Comparison of ENCODE assay signal across 1 cellular context in the genomic region with DNA sequence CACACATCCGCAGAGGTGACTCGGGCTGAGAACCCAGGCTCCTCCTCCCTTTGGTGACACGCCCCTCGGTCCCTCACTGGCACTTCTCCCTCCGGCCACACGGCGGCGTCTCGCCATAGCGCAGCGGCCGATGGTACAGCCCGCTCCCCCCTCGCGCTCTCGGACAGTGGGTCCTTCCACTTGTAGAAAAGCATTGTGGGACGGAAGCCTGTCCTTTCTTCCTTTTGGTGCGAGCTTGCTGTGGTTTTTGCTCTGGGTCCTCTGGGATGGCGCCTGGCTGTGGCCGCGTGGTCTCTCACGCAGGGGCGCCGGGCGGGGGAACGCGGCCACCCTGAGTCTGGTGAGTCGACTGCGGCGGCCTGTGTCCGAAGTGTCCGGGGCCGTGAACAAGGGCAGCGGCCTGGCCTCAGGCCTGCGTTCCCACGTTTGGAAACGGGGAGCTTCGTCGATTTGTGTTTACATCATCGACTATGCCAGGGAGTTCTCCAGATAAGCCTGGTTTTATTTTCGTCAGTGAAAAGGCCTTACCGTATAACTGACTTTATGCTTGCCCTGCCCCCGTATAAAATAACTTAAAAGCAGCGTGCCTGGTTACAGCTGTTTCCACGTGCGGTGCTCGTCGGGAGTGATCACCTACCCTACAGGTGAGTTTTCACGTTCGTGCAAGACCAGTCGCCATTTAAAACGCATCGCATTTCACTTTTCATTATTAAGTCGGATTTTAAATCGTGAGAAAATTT.
TF ChIP-seq lines count a peak whose summit lies in the region.

No MANE protein-coding gene starts in this region.

TF ChIP-seq in HepG2, 621 proteins besides CTCF, POLR2A, EP300 and RAD21 (continued from another document and continues in another):
- TF ChIP-seq ISL2 (CRISPR knock-in tag; IDR thresholded peaks at IDR 0.05): peak; percentile 80; the same call in 1 of the 2 replicates
- TF ChIP-seq, protein P1, sequence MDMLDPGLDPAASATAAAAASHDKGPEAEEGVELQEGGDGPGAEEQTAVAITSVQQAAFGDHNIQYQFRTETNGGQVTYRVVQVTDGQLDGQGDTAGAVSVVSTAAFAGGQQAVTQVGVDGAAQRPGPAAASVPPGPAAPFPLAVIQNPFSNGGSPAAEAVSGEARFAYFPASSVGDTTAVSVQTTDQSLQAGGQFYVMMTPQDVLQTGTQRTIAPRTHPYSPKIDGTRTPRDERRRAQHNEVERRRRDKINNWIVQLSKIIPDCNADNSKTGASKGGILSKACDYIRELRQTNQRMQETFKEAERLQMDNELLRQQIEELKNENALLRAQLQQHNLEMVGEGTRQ (IDR thresholded peaks at IDR 0.05; ENCODE audit: low read depth, low read length): no peak
- TF ChIP-seq, protein P1 (CRISPR knock-in tag; IDR thresholded peaks at IDR 0.05; ENCODE audit: borderline replicate concordance): peak; percentile 31; the same call in 1 of the 2 replicates
- peak; percentile 88 for TF ChIP-seq ZNF772 (CRISPR knock-in tag; IDR thresholded peaks at IDR 0.05)
- peak; percentile 57; the same call in 1 of the 2 replicates for TF ChIP-seq ZNF598 (CRISPR knock-in tag; IDR thresholded peaks at IDR 0.05; ENCODE audit: borderline replicate concordance)
- TF ChIP-seq, protein P2, sequence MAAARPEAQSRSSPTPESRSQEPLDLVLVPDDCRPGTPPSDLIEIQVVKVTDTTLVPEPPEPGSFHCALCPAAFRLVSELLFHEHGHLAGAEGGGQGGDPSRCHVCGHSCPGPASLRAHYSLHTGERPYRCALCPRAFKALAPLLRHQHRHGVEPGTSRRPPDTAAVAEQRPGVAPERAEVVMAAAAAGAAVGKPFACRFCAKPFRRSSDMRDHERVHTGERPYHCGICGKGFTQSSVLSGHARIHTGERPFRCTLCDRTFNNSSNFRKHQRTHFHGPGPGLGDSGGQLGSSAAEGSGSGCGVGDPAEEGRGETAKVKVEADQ (CRISPR knock-in tag; IDR thresholded peaks at IDR 0.05; ENCODE audit: borderline replicate concordance): peak; percentile 90; the same call in 1 of the 2 replicates
- TF ChIP-seq ZNF335 (CRISPR knock-in tag; IDR thresholded peaks at IDR 0.05): peak; percentile 89
- TF ChIP-seq KDM3A (CRISPR knock-in tag; IDR thresholded peaks at IDR 0.05; ENCODE audit: low read depth): peak; percentile 99
- no peak for TF ChIP-seq RFX1 (IDR thresholded peaks at IDR 0.05)
- 0 out of 2 replicates have a peak, but pooled peaks have one; percentile 26 for TF ChIP-seq ZNF773 (CRISPR knock-in tag; IDR thresholded peaks at IDR 0.05; ENCODE audit: borderline replicate concordance)
- 0 out of 2 replicates have a peak, but pooled peaks have one; percentile 26 for TF ChIP-seq STAT5B (CRISPR knock-in tag; IDR thresholded peaks at IDR 0.05)
- TF ChIP-seq, protein P3, sequence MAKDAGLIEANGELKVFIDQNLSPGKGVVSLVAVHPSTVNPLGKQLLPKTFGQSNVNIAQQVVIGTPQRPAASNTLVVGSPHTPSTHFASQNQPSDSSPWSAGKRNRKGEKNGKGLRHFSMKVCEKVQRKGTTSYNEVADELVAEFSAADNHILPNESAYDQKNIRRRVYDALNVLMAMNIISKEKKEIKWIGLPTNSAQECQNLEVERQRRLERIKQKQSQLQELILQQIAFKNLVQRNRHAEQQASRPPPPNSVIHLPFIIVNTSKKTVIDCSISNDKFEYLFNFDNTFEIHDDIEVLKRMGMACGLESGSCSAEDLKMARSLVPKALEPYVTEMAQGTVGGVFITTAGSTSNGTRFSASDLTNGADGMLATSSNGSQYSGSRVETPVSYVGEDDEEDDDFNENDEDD (CRISPR knock-in tag; IDR thresholded peaks at IDR 0.05; ENCODE audit: borderline replicate concordance): peak; percentile 71
- TF ChIP-seq ZNF746 (CRISPR knock-in tag; IDR thresholded peaks at IDR 0.05): peak; percentile 73; the same call in 1 of the 2 replicates
- TF ChIP-seq, protein P4, sequence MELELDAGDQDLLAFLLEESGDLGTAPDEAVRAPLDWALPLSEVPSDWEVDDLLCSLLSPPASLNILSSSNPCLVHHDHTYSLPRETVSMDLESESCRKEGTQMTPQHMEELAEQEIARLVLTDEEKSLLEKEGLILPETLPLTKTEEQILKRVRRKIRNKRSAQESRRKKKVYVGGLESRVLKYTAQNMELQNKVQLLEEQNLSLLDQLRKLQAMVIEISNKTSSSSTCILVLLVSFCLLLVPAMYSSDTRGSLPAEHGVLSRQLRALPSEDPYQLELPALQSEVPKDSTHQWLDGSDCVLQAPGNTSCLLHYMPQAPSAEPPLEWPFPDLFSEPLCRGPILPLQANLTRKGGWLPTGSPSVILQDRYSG (CRISPR knock-in tag; IDR thresholded peaks at IDR 0.05): peak; percentile 57; the same call in 1 of the 2 replicates
- peak; percentile 37 for TF ChIP-seq TBL1XR1 (IDR thresholded peaks at IDR 0.05; ENCODE audit: borderline replicate concordance, low read length, partially characterized antibody)
- peak; percentile 98 for TF ChIP-seq CBX5 (CRISPR knock-in tag; IDR thresholded peaks at IDR 0.05; ENCODE audit: borderline replicate concordance)
- peak; percentile 90 for TF ChIP-seq KMT2A (CRISPR knock-in tag; IDR thresholded peaks at IDR 0.05)
- no peak for TF ChIP-seq ZNF577 (CRISPR knock-in tag; IDR thresholded peaks at IDR 0.05; ENCODE audit: borderline replicate concordance, low read depth)
- peak; percentile 95; the same call in 1 of the 2 replicates for TF ChIP-seq ZNF782 (CRISPR knock-in tag; IDR thresholded peaks at IDR 0.05; ENCODE audit: borderline replicate concordance)
- no peak for TF ChIP-seq HNRNPH1 (optimal IDR thresholded peaks at IDR 0.05; ENCODE audit: low read depth, low read length)
- no peak for TF ChIP-seq ZKSCAN5 (CRISPR knock-in tag; IDR thresholded peaks at IDR 0.05)
- no peak for TF ChIP-seq SRSF1 (optimal IDR thresholded peaks at IDR 0.05; ENCODE audit: low read depth, low read length)
- TF ChIP-seq ZNF138 (CRISPR knock-in tag; IDR thresholded peaks at IDR 0.05; ENCODE audit: low read depth): peak; percentile 90; the same call in 1 of the 2 replicates
- TF ChIP-seq NR2F6 (IDR thresholded peaks at IDR 0.05): no peak
- TF ChIP-seq NR2F6 (CRISPR knock-in tag; IDR thresholded peaks at IDR 0.05): peak; percentile 70; the same call in 1 of the 2 replicates
- peak; percentile 86; the same call in 1 of the 2 replicates for TF ChIP-seq ZKSCAN8 (CRISPR knock-in tag; IDR thresholded peaks at IDR 0.05; ENCODE audit: borderline replicate concordance)
- TF ChIP-seq RELA (CRISPR knock-in tag; IDR thresholded peaks at IDR 0.05): no peak; the same call in 1 of the 2 replicates
- TF ChIP-seq NCOA1 (CRISPR knock-in tag; IDR thresholded peaks at IDR 0.05): peak; percentile 52; the same call in 1 of the 2 replicates
- TF ChIP-seq ZNF709 (CRISPR knock-in tag; IDR thresholded peaks at IDR 0.05): peak; percentile 82
- TF ChIP-seq SRSF9 (IDR thresholded peaks at IDR 0.05; ENCODE audit: borderline replicate concordance, insufficient read depth, low read depth, low read length, poor library complexity, severe bottlenecking): no peak
- peak; percentile 99 for TF ChIP-seq POLR2AphosphoS5 (IDR thresholded peaks at IDR 0.05; ENCODE audit: low read depth, low read length)
- TF ChIP-seq, protein P5, sequence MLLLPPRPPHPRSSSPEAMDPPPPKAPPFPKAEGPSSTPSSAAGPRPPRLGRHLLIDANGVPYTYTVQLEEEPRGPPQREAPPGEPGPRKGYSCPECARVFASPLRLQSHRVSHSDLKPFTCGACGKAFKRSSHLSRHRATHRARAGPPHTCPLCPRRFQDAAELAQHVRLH (CRISPR knock-in tag; IDR thresholded peaks at IDR 0.05; ENCODE audit: borderline replicate concordance, low read depth): peak; percentile 97
- peak; percentile 81; the same call in 1 of the 2 replicates for TF ChIP-seq RARG (CRISPR knock-in tag; IDR thresholded peaks at IDR 0.05; ENCODE audit: low read depth)
- TF ChIP-seq ZNF703 (CRISPR knock-in tag; IDR thresholded peaks at IDR 0.05; ENCODE audit: borderline replicate concordance): no peak
- TF ChIP-seq, protein P6, sequence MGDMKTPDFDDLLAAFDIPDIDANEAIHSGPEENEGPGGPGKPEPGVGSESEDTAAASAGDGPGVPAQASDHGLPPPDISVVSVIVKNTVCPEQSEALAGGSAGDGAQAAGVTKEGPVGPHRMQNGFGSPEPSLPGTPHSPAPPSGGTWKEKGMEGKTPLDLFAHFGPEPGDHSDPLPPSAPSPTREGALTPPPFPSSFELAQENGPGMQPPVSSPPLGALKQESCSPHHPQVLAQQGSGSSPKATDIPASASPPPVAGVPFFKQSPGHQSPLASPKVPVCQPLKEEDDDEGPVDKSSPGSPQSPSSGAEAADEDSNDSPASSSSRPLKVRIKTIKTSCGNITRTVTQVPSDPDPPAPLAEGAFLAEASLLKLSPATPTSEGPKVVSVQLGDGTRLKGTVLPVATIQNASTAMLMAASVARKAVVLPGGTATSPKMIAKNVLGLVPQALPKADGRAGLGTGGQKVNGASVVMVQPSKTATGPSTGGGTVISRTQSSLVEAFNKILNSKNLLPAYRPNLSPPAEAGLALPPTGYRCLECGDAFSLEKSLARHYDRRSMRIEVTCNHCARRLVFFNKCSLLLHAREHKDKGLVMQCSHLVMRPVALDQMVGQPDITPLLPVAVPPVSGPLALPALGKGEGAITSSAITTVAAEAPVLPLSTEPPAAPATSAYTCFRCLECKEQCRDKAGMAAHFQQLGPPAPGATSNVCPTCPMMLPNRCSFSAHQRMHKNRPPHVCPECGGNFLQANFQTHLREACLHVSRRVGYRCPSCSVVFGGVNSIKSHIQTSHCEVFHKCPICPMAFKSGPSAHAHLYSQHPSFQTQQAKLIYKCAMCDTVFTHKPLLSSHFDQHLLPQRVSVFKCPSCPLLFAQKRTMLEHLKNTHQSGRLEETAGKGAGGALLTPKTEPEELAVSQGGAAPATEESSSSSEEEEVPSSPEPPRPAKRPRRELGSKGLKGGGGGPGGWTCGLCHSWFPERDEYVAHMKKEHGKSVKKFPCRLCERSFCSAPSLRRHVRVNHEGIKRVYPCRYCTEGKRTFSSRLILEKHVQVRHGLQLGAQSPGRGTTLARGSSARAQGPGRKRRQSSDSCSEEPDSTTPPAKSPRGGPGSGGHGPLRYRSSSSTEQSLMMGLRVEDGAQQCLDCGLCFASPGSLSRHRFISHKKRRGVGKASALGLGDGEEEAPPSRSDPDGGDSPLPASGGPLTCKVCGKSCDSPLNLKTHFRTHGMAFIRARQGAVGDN (CRISPR knock-in tag; IDR thresholded peaks at IDR 0.05): peak; percentile 97
- TF ChIP-seq MBD4 (IDR thresholded peaks at IDR 0.05; ENCODE audit: borderline replicate concordance, low read length): no peak
- peak; percentile 97 for TF ChIP-seq ZNF501 (CRISPR knock-in tag; IDR thresholded peaks at IDR 0.05)
- TF ChIP-seq ZNF329 (CRISPR knock-in tag; IDR thresholded peaks at IDR 0.05; ENCODE audit: low read depth): 0 out of 2 replicates have a peak, but pooled peaks have one; percentile 39
- TF ChIP-seq PRPF4 (IDR thresholded peaks at IDR 0.05; ENCODE audit: low read depth, low read length, poor library complexity, severe bottlenecking): peak; percentile 59
- peak; percentile 47; the same call in 1 of the 2 replicates for TF ChIP-seq ZSCAN20 (CRISPR knock-in tag; IDR thresholded peaks at IDR 0.05; ENCODE audit: borderline replicate concordance)
- TF ChIP-seq ZNF816 (CRISPR knock-in tag; IDR thresholded peaks at IDR 0.05; ENCODE audit: borderline replicate concordance): peak; percentile 78; the same call in 1 of the 2 replicates
- peak; percentile 55 for TF ChIP-seq CREM (IDR thresholded peaks at IDR 0.05)
- no peak for TF ChIP-seq CREM (CRISPR knock-in tag; IDR thresholded peaks at IDR 0.05)
- no peak; the same call in none of the 2 replicates for TF ChIP-seq ZFP36L2 (CRISPR knock-in tag; IDR thresholded peaks at IDR 0.05)
- TF ChIP-seq ZNF432 (CRISPR knock-in tag; IDR thresholded peaks at IDR 0.05; ENCODE audit: borderline replicate concordance): peak; percentile 85; the same call in 1 of the 2 replicates
- TF ChIP-seq ZNF263 (CRISPR knock-in tag; IDR thresholded peaks at IDR 0.05): peak; percentile 61
- TF ChIP-seq TAF1 (CRISPR knock-in tag; IDR thresholded peaks at IDR 0.05): peak; percentile 98
- TF ChIP-seq ZNF547 (CRISPR knock-in tag; IDR thresholded peaks at IDR 0.05): peak; percentile 77; the same call in 1 of the 2 replicates
- TF ChIP-seq SP4 (CRISPR knock-in tag; IDR thresholded peaks at IDR 0.05): peak; percentile 93
- TF ChIP-seq, protein P7, sequence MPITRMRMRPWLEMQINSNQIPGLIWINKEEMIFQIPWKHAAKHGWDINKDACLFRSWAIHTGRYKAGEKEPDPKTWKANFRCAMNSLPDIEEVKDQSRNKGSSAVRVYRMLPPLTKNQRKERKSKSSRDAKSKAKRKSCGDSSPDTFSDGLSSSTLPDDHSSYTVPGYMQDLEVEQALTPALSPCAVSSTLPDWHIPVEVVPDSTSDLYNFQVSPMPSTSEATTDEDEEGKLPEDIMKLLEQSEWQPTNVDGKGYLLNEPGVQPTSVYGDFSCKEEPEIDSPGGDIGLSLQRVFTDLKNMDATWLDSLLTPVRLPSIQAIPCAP (CRISPR knock-in tag; IDR thresholded peaks at IDR 0.05; ENCODE audit: low read depth): 0 out of 2 replicates have a peak, but pooled peaks have one; percentile 63
